21 cellular contexts compared by ENCODE assay signal in genomic region chr1:204758601-204759000, GRCh38.
DNase-seq lines count a peak whose midpoint lies in the region; ATAC-seq and TF ChIP-seq lines count a peak whose summit lies in the region.
"Had no signal": no experiment of that assay in that cellular context is flagged by ENCODE, and none has a peak within 500 bp of the region (broad histone marks: within the 10 kb centered on the region; RNA-seq: fewer than 3 reads in every experiment).

No MANE protein-coding gene starts in this region.

- intact Hi-C loops in gastrocnemius medialis (cut with DNase I; ENCODE audit: low total_unique reads): no loop called here

- peaks cover 25% of the 10 kb centered on the region for H3K27me3 Mint-ChIP-seq in activated CD8-positive, alpha-beta memory T cell treated with anti-CD3 and anti-CD28 coated beads, Interleukin-2, amount 10 ng/mL, durations not matched to agents 7 days and 5 days

- H3K36me3 Mint-ChIP-seq in activated CD8-positive, alpha-beta memory T cell treated with anti-CD3 and anti-CD28 coated beads, Interleukin-2, amount 10 ng/mL, durations not matched to agents 7 days and 5 days: no peaks in the 10 kb centered on the region
- H3K36me3 Mint-ChIP-seq: CD8-positive, alpha-beta T cell; IgD-negative memory B cell had no signal

- DNase-seq in DMS53 (lab: John Stamatoyannopoulos, UW) (peak; percentile 23), DMS53 treated with DMSO at 0.1 percent for 48 hours (lab: John Stamatoyannopoulos, UW; ENCODE audit: unreplicated experiment) (no peak), coronary artery (ENCODE audit: low spot score) (peak; percentile 22), HPDE6-E6E7 (ENCODE audit: extremely low spot score) (no peak), A172 (ENCODE audit: low spot score) (no peak), gastrocnemius medialis (no peak)
- DNase-seq in activated CD8-positive, alpha-beta memory T cell treated with anti-CD3 and anti-CD28 coated beads, Interleukin-2, amount 10 ng/mL, durations not matched to agents 7 days and 5 days: peak; percentile 23
- DNase-seq in activated CD8-positive, alpha-beta memory T cell treated with anti-CD3 and anti-CD28 coated beads, Interleukin-2, amount 50 U/mL, for 48 hours: no peak
- DNase-seq: 8988T; Calu3; CD8-positive, alpha-beta T cell; DMS79 treated with DMSO at 0.1 percent for 48 hours; GF-D8; GOT3; H7; HFFc6 had no signal

- H3K4me1 ChIP-seq in gastrocnemius medialis: no peaks in the 10 kb centered on the region

- TF ChIP-seq POLR2A in gastrocnemius medialis (IDR thresholded peaks at IDR 0.05): no peak

- no peaks in the 10 kb centered on the region for H3K9me3 Mint-ChIP-seq in activated CD8-positive, alpha-beta memory T cell treated with anti-CD3 and anti-CD28 coated beads, Interleukin-2, amount 10 ng/mL, durations not matched to agents 7 days and 5 days (ENCODE audit: low read depth)
- H3K9me3 Mint-ChIP-seq: CD8-positive, alpha-beta T cell had no signal

- no peaks in the 10 kb centered on the region for H3K9me3 ChIP-seq in gastrocnemius medialis

- H3K27ac ChIP-seq in coronary artery (no peak overlapping the region), gastrocnemius medialis (no peak overlapping the region)
- H3K27ac ChIP-seq: BLaER1 treated with 17β-estradiol and CSF1 and Interleukin-3, amounts not matched to agents 10 nM and 100 nM; HL-60 had no signal

- no peak for TF ChIP-seq CTCF in coronary artery (IDR thresholded peaks at IDR 0.05)
- TF ChIP-seq CTCF in gastrocnemius medialis (IDR thresholded peaks at IDR 0.05 in 4 of 5, conservative IDR thresholded peaks at IDR 0.05 in 1 of 5): no peak

- in situ Hi-C loops in gastrocnemius medialis (cut with MboI; ENCODE audit: low sequenced_read_pairs in 4 of 4): no loop called here

- H3K27ac Mint-ChIP-seq in activated CD8-positive, alpha-beta memory T cell treated with anti-CD3 and anti-CD28 coated beads, Interleukin-2, amount 10 ng/mL, durations not matched to agents 7 days and 5 days: no peak overlapping the region
- H3K27ac Mint-ChIP-seq: B cell; CD8-positive, alpha-beta T cell; HFFc6; IgD-negative memory B cell had no signal

- H3K4me3 ChIP-seq in coronary artery (no peak overlapping the region), gastrocnemius medialis (no peak overlapping the region)
- H3K4me3 ChIP-seq: BLaER1 treated with 17β-estradiol and CSF1 and Interleukin-3, amounts not matched to agents 10 nM and 100 nM had no signal

- no peak overlapping the region for H3K4me3 Mint-ChIP-seq in activated CD8-positive, alpha-beta memory T cell treated with anti-CD3 and anti-CD28 coated beads, Interleukin-2, amount 10 ng/mL, durations not matched to agents 7 days and 5 days
- H3K4me3 Mint-ChIP-seq: B cell; CD8-positive, alpha-beta T cell; HFFc6; IgD-negative memory B cell had no signal

- CTCF ChIA-PET in activated CD8-positive, alpha-beta memory T cell treated with anti-CD3 and anti-CD28 coated beads, Interleukin-2, amount 10 ng/mL, durations not matched to agents 7 days and 5 days (lab: Charles Lee): interaction anchor here (0.7 to 8.1 kb wide), 5 partner anchors 12 to 1352 kb away, joined by 3 to 90 read pairs (median 7); no protein-coding TSS in a partner anchor

- H3K36me3 ChIP-seq in gastrocnemius medialis: no peaks in the 10 kb centered on the region
- H3K36me3 ChIP-seq: BLaER1 treated with 17β-estradiol and CSF1 and Interleukin-3, amounts not matched to agents 10 nM and 100 nM had no signal

- ATAC-seq in activated CD8-positive, alpha-beta memory T cell treated with anti-CD3 and anti-CD28 coated beads, Interleukin-2, amount 10 ng/mL, durations not matched to agents 7 days and 5 days: no peak
- no peak for ATAC-seq in gastrocnemius medialis
- ATAC-seq: CD8-positive, alpha-beta T cell; HCT116 had no signal

- peaks cover 0 to 2% (median 0%) of the 10 kb centered on the region in 3 donors for H3K27me3 ChIP-seq in gastrocnemius medialis
- H3K27me3 ChIP-seq: BLaER1 treated with 17β-estradiol and CSF1 and Interleukin-3, amounts not matched to agents 10 nM and 100 nM had no signal

- H3K4me1 Mint-ChIP-seq in activated CD8-positive, alpha-beta memory T cell treated with anti-CD3 and anti-CD28 coated beads, Interleukin-2, amount 10 ng/mL, durations not matched to agents 7 days and 5 days: peaks cover 3% of the 10 kb centered on the region

Comparison
In these comparisons a context has a peak if more than half of its experiments do, and no peak if none do; other contexts are left out.
1. DNase-seq: peak in DMS53 (single experiment), activated CD8-positive, alpha-beta memory T cell treated with anti-CD3 and anti-CD28 coated beads, Interleukin-2, amount 10 ng/mL, durations not matched to agents 7 days and 5 days (single experiment) and coronary artery (single experiment); none in DMS53 treated with DMSO at 0.1 percent for 48 hours (single experiment), activated CD8-positive, alpha-beta memory T cell treated with anti-CD3 and anti-CD28 coated beads, Interleukin-2, amount 50 U/mL, for 48 hours (single experiment), HPDE6-E6E7 (single experiment), A172 (single experiment) and gastrocnemius medialis (0 of 2).